In genomic region chr10:104406715-104407517, GRCh38 we compare ENCODE assay signal across 9 cellular contexts. TPM values are rescaled to one million over a fixed set of nuclear protein-coding genes. Genes with fewer than 3 reads are reported as not detected.
DNase-seq lines count a peak whose midpoint lies in the region; ATAC-seq and TF ChIP-seq lines count a peak whose summit lies in the region.
"Had no signal": no experiment of that assay in that cellular context is flagged by ENCODE, and none has a peak within 500 bp of the region (broad histone marks: within the 10 kb centered on the region; RNA-seq: fewer than 3 reads in every experiment).

No MANE protein-coding gene starts in this region.

- H3K27me3 ChIP-seq in HL-60 (ENCODE audit: insufficient read depth, poor library complexity, severe bottlenecking), result peaks cover 5% of the 10 kb centered on the region

- peaks cover 8% of the 10 kb centered on the region for H3K4me1 Mint-ChIP-seq in WTC11

- no peak overlapping the region for H3K4me3 ChIP-seq in HL-60 (replicated peaks; ENCODE audit: insufficient read depth, low read length)
- H3K4me3 ChIP-seq: SJSA1 had no signal

- H3K36me3 Mint-ChIP-seq in WTC11, result no peaks in the 10 kb centered on the region

- CTCF ChIA-PET in WTC11 (lab: Charles Lee), result interaction anchor here (1.0 to 4.0 kb wide), 6 partner anchors 50 to 232 kb away, joined by 3 to 51 read pairs (median 5); partner anchors contain the start of gene CFAP58

- no peak overlapping the region for H3K27ac Mint-ChIP-seq in WTC11

- ATAC-seq in WTC11 (peak; percentile 67), left lobe of liver (peak; percentile 49), GM18858 (IDR thresholded peaks at IDR 0.05; ENCODE audit: unreplicated experiment) (no peak), GM19463 (IDR thresholded peaks at IDR 0.05; ENCODE audit: unreplicated experiment) (no peak)

- POLR2A ChIA-PET in WTC11 (lab: Charles Lee), result no interaction called here

- DNase-seq in EH (ENCODE audit: low read depth), result peak; percentile 65
- no peak for DNase-seq in HL-60 (ENCODE audit: low read depth in 1 of 2, low spot score in 1 of 2)
- no peak for DNase-seq in WTC11 (ENCODE audit: low spot score)
- no peak for DNase-seq in left lobe of liver (ENCODE audit: low spot score)
- DNase-seq in activated gamma-delta T cell (lab: John Stamatoyannopoulos, UW), result no peak
- no peak for DNase-seq in NCI-H2107 (lab: John Stamatoyannopoulos, UW)

- H3K27me3 Mint-ChIP-seq in WTC11 (ENCODE audit: low read depth), result no peaks in the 10 kb centered on the region; the same call in 1 of the 2 replicates

- no peak overlapping the region for H3K4me3 Mint-ChIP-seq in WTC11

- TF ChIP-seq CTCF in HL-60 (IDR thresholded peaks at IDR 0.05; ENCODE audit: insufficient read depth, low read length) (peak; percentile 64), WTC11 (IDR thresholded peaks at IDR 0.05) (no peak)

- no peak overlapping the region for H3K27ac ChIP-seq in HL-60 (replicated peaks)
- H3K27ac ChIP-seq: SJSA1 had no signal

- H3K9me3 Mint-ChIP-seq in WTC11, result no peaks in the 10 kb centered on the region

TF ChIP-seq in WTC11, 78 proteins besides CTCF, POLR2A, EP300 and RAD21 (continues in another document):
- TF ChIP-seq PRDM15 (CRISPR knock-in tag; IDR thresholded peaks at IDR 0.05) (no peak), NR3C1 (CRISPR knock-in tag; conservative IDR thresholded peaks at IDR 0.05; ENCODE audit: low read depth) (no peak), MXD4 (CRISPR knock-in tag; IDR thresholded peaks at IDR 0.05; ENCODE audit: borderline replicate concordance) (no peak), ZBTB43 (CRISPR knock-in tag; IDR thresholded peaks at IDR 0.05) (no peak), NR1H2 (CRISPR knock-in tag; IDR thresholded peaks at IDR 0.05) (no peak), SP1 (CRISPR knock-in tag; conservative IDR thresholded peaks at IDR 0.05) (no peak), STAT6 (CRISPR knock-in tag; conservative IDR thresholded peaks at IDR 0.05; ENCODE audit: low read depth) (no peak), GRHL2 (CRISPR knock-in tag; IDR thresholded peaks at IDR 0.05; ENCODE audit: insufficient replicate concordance, severe bottlenecking) (no peak), E2F4 (CRISPR knock-in tag; IDR thresholded peaks at IDR 0.05; ENCODE audit: borderline replicate concordance, low read depth) (no peak), ARID4B (CRISPR knock-in tag; IDR thresholded peaks at IDR 0.05; ENCODE audit: borderline replicate concordance) (no peak), RORB (CRISPR knock-in tag; IDR thresholded peaks at IDR 0.05) (no peak)

RNA-seq across cellular contexts. Expression of gene CFAP58, which starts 53.3 kb away (rescaled TPM):
- 0.92 to 1.1 TPM (median 1.0 TPM) in 3 replicates for total RNA-seq in WTC11 (2021)
- total RNA-seq in left lobe of liver, result 0.15 TPM

Comparison
In these comparisons a context has a peak if more than half of its experiments do, and no peak if none do; other contexts are left out.
1. ATAC-seq: peak in WTC11 (single experiment) and left lobe of liver (single experiment); none in GM18858 (single experiment) and GM19463 (single experiment).